31 cellular contexts compared by ENCODE assay signal in the genomic region with DNA sequence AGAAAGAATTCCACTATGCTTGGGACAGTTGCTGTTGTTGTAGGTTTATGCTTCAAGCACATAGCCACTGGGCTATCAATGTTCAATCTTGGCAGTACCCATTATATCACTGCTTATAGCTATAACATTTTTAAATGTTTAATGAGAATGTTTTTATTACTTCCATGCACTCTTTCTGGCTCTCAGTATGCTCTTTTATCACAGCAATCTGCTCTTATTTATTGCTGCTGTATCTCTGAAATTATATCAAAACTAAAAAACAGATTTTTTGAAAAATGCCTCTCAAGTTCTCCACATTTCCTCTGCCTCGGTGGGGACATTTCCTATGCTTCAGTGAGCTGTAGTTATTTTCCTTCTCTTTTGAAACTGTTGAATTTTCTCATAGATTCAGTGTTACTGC. TPM values are rescaled to one million over a fixed set of nuclear protein-coding genes. Genes with fewer than 3 reads are reported as not detected.
"Had no signal": no experiment of that assay in that cellular context is flagged by ENCODE, and none has a peak within 500 bp of the region (broad histone marks: within the 10 kb centered on the region; RNA-seq: fewer than 3 reads in every experiment).

No MANE protein-coding gene starts in this region.

- H3K36me3 Mint-ChIP-seq: activated CD4-positive, alpha-beta memory T cell treated with anti-CD3 and anti-CD28 coated beads for 36 hours; activated CD8-positive, alpha-beta memory T cell treated with anti-CD3 and anti-CD28 coated beads, Interleukin-2, amount 10 ng/mL, durations not matched to agents 7 days and 5 days; activated naive CD4-positive, alpha-beta T cell treated with anti-CD3 and anti-CD28 coated beads, Interleukin-2, amount 50 U/mL, for 24 hours; activated naive CD8-positive, alpha-beta T cell treated with anti-CD3 and anti-CD28 coated beads for 36 hours had no signal

- DNase-seq: activated CD4-positive, alpha-beta memory T cell treated with anti-CD3 and anti-CD28 coated beads for 36 hours; activated CD4-positive, alpha-beta T cell treated with anti-CD3 and anti-CD28 coated beads for 1 hour; activated CD4-positive, alpha-beta T cell treated with anti-CD3 and anti-CD28 coated beads for 4 hours; activated CD8-positive, alpha-beta memory T cell treated with anti-CD3 and anti-CD28 coated beads, Interleukin-2, amount 10 ng/mL, durations not matched to agents 7 days and 5 days; activated CD8-positive, alpha-beta memory T cell treated with anti-CD3 and anti-CD28 coated beads, Interleukin-2, amount 50 U/mL, for 4 hours; activated CD8-positive, alpha-beta T cell treated with anti-CD3 and anti-CD28 coated beads, Interleukin-2, amount 10 ng/mL, durations not matched to agents 7 days and 5 days; activated effector memory CD4-positive, alpha-beta T cell treated with anti-CD3 and anti-CD28 coated beads, Interleukin-2, amount 50 U/mL, for 16 hours; activated naive CD4-positive, alpha-beta T cell treated with anti-CD3 and anti-CD28 coated beads for 36 hours; activated naive CD8-positive, alpha-beta T cell treated with anti-CD3 and anti-CD28 coated beads for 36 hours; activated naive CD8-positive, alpha-beta T cell treated with anti-CD3 and anti-CD28 coated beads, Interleukin-2, amount 50 U/mL, for 24 hours; activated T-cell treated with anti-CD3 and anti-CD28 coated beads, Interleukin-2, amount 50 U/mL, for 1 hour; activated T-cell treated with anti-CD3 and anti-CD28 coated beads, Interleukin-2, amount 50 U/mL, for 48 hours; adrenal gland; amygdala; aorta; caudate nucleus; cortex of kidney; dermis blood vessel endothelial cell; effector CD4-positive, alpha-beta T cell; effector memory CD8-positive, alpha-beta T cell; esophagus squamous epithelium; foreskin melanocyte; heart right ventricle; T-helper 2 cell had no signal

- H3K4me3 Mint-ChIP-seq: activated CD4-positive, alpha-beta memory T cell treated with anti-CD3 and anti-CD28 coated beads for 36 hours; activated CD8-positive, alpha-beta memory T cell treated with anti-CD3 and anti-CD28 coated beads, Interleukin-2, amount 10 ng/mL, durations not matched to agents 7 days and 5 days; activated CD8-positive, alpha-beta T cell treated with anti-CD3 and anti-CD28 coated beads, Interleukin-2, amount 10 ng/mL, durations not matched to agents 7 days and 5 days; activated naive CD4-positive, alpha-beta T cell treated with anti-CD3 and anti-CD28 coated beads for 36 hours; activated naive CD4-positive, alpha-beta T cell treated with anti-CD3 and anti-CD28 coated beads, Interleukin-2, amount 50 U/mL, for 24 hours; activated naive CD8-positive, alpha-beta T cell treated with anti-CD3 and anti-CD28 coated beads for 36 hours; activated naive CD8-positive, alpha-beta T cell treated with anti-CD3 and anti-CD28 coated beads, Interleukin-2, amount 50 U/mL, for 24 hours; activated T-helper 1 cell treated with anti-CD3 and anti-CD28 coated beads, Interleukin-12 subunit alpha, Interleukin-12 subunit beta, Interleukin-2, Interleukin-4 antibody, amounts not matched to agents 30 ng/mL and 10 ng/mL and 1 ng/mL, durations not matched to agents 14 hours and 24 hours and 36 hours; effector memory CD8-positive, alpha-beta T cell; WTC11 had no signal

- H3K9me3 ChIP-seq: adrenal gland, esophagus squamous epithelium, gastroesophageal sphincter, heart right ventricle had no signal

- H3K27ac Mint-ChIP-seq: activated CD4-positive, alpha-beta memory T cell treated with anti-CD3 and anti-CD28 coated beads for 36 hours; activated CD8-positive, alpha-beta memory T cell treated with anti-CD3 and anti-CD28 coated beads, Interleukin-2, amount 10 ng/mL, durations not matched to agents 7 days and 5 days; activated CD8-positive, alpha-beta T cell treated with anti-CD3 and anti-CD28 coated beads, Interleukin-2, amount 10 ng/mL, durations not matched to agents 7 days and 5 days; activated naive CD4-positive, alpha-beta T cell treated with anti-CD3 and anti-CD28 coated beads for 36 hours; activated naive CD4-positive, alpha-beta T cell treated with anti-CD3 and anti-CD28 coated beads, Interleukin-2, amount 50 U/mL, for 24 hours; activated naive CD8-positive, alpha-beta T cell treated with anti-CD3 and anti-CD28 coated beads for 36 hours; activated naive CD8-positive, alpha-beta T cell treated with anti-CD3 and anti-CD28 coated beads, Interleukin-2, amount 50 U/mL, for 24 hours; activated T-helper 1 cell treated with anti-CD3 and anti-CD28 coated beads, Interleukin-12 subunit alpha, Interleukin-12 subunit beta, Interleukin-2, Interleukin-4 antibody, amounts not matched to agents 30 ng/mL and 10 ng/mL and 1 ng/mL, durations not matched to agents 14 hours and 24 hours and 36 hours; activated T-helper 2 cell treated with anti-CD3 and anti-CD28 coated beads, Interferon-gamma antibody, Interleukin-2, Interleukin-4, amounts not matched to agents 10 μg/mL and 5 μg/mL and 100 μg/mL, durations not matched to agents 14 hours and 24 hours and 36 hours; effector memory CD8-positive, alpha-beta T cell; WTC11 had no signal

- H3K27ac ChIP-seq: adrenal gland, esophagus squamous epithelium, gastroesophageal sphincter had no signal

- H3K27me3 ChIP-seq: adrenal gland, gastroesophageal sphincter had no signal

- H3K4me1 ChIP-seq: adrenal gland had no signal

- H3K36me3 ChIP-seq: adrenal gland, esophagus squamous epithelium, gastroesophageal sphincter, heart right ventricle had no signal

- H3K4me3 ChIP-seq: adrenal gland, esophagus squamous epithelium, gastroesophageal sphincter, heart right ventricle had no signal

- H3K9me3 Mint-ChIP-seq: activated CD4-positive, alpha-beta memory T cell treated with anti-CD3 and anti-CD28 coated beads for 36 hours; activated naive CD4-positive, alpha-beta T cell treated with anti-CD3 and anti-CD28 coated beads for 36 hours; activated naive CD4-positive, alpha-beta T cell treated with anti-CD3 and anti-CD28 coated beads, Interleukin-2, amount 50 U/mL, for 24 hours; activated naive CD8-positive, alpha-beta T cell treated with anti-CD3 and anti-CD28 coated beads for 36 hours; activated naive CD8-positive, alpha-beta T cell treated with anti-CD3 and anti-CD28 coated beads, Interleukin-2, amount 50 U/mL, for 24 hours; activated T-helper 1 cell treated with anti-CD3 and anti-CD28 coated beads, Interleukin-12 subunit alpha, Interleukin-12 subunit beta, Interleukin-2, Interleukin-4 antibody, amounts not matched to agents 30 ng/mL and 10 ng/mL and 1 ng/mL, durations not matched to agents 14 hours and 24 hours and 36 hours; activated T-helper 2 cell treated with anti-CD3 and anti-CD28 coated beads, Interferon-gamma antibody, Interleukin-2, Interleukin-4, amounts not matched to agents 10 μg/mL and 5 μg/mL and 100 μg/mL, durations not matched to agents 14 hours and 24 hours and 36 hours; effector memory CD8-positive, alpha-beta T cell had no signal

- ATAC-seq: activated CD8-positive, alpha-beta memory T cell treated with anti-CD3 and anti-CD28 coated beads, Interleukin-2, amount 10 ng/mL, durations not matched to agents 7 days and 5 days; activated CD8-positive, alpha-beta T cell treated with anti-CD3 and anti-CD28 coated beads, Interleukin-2, amount 10 ng/mL, durations not matched to agents 7 days and 5 days; activated naive CD8-positive, alpha-beta T cell treated with anti-CD3 and anti-CD28 coated beads, Interleukin-2, amount 50 U/mL, for 24 hours; effector memory CD8-positive, alpha-beta T cell; gastroesophageal sphincter; heart right ventricle; WTC11 had no signal

RNA-seq across cellular contexts. Expression of gene SGIP1, which starts 5.4 kb away (rescaled TPM):
- total RNA-seq: activated CD8-positive, alpha-beta memory T cell treated with anti-CD3 and anti-CD28 coated beads for 36 hours; activated CD8-positive, alpha-beta memory T cell treated with anti-CD3 and anti-CD28 coated beads, Interleukin-2, amount 10 ng/mL, durations not matched to agents 7 days and 5 days; activated CD8-positive, alpha-beta T cell treated with anti-CD3 and anti-CD28 coated beads, Interleukin-2, amount 10 ng/mL, durations not matched to agents 7 days and 5 days; activated naive CD8-positive, alpha-beta T cell treated with anti-CD3 and anti-CD28 coated beads for 36 hours; activated T-helper 1 cell treated with anti-CD3 and anti-CD28 coated beads, Interleukin-12 subunit alpha, Interleukin-12 subunit beta, Interleukin-2, Interleukin-4 antibody, amounts not matched to agents 30 ng/mL and 10 ng/mL and 1 ng/mL, durations not matched to agents 14 hours and 24 hours and 36 hours; activated T-helper 2 cell treated with anti-CD3 and anti-CD28 coated beads, Interferon-gamma antibody, Interleukin-2, Interleukin-4, amounts not matched to agents 10 μg/mL and 5 μg/mL and 100 μg/mL, durations not matched to agents 14 hours and 24 hours and 36 hours; T-helper 1 cell treated with Interleukin-12 subunit alpha and Interleukin-12 subunit beta and Interleukin-4 antibody, amounts not matched to agents 30 ng/mL and 1 ng/mL, for 36 hours had no signal
